ENCODE assay signal across 1 cellular context in the genomic region with DNA sequence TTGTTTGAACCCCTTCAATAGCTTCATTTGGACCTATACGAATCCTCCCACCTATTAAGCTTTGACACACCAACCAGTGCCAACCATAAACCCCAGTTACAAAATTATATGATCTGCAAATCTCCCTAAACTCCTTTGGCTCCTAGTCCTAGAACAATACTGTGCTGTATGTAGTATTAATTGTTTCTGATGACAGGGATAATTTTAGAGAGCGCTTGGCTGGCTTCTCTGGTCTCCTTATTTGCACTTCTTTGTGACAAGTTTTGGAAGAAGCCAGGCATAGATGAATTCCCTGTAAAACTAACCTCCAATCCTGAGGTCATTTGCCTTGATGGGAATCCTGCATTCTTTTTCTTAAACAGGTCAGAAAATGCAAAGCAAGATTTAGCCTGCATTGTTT.
TF ChIP-seq lines count a peak whose summit lies in the region.

No MANE protein-coding gene starts in this region.

TF ChIP-seq in GM23338, 12 proteins besides CTCF, POLR2A, EP300 and RAD21 (continued from another document):
- TF ChIP-seq, protein P1, sequence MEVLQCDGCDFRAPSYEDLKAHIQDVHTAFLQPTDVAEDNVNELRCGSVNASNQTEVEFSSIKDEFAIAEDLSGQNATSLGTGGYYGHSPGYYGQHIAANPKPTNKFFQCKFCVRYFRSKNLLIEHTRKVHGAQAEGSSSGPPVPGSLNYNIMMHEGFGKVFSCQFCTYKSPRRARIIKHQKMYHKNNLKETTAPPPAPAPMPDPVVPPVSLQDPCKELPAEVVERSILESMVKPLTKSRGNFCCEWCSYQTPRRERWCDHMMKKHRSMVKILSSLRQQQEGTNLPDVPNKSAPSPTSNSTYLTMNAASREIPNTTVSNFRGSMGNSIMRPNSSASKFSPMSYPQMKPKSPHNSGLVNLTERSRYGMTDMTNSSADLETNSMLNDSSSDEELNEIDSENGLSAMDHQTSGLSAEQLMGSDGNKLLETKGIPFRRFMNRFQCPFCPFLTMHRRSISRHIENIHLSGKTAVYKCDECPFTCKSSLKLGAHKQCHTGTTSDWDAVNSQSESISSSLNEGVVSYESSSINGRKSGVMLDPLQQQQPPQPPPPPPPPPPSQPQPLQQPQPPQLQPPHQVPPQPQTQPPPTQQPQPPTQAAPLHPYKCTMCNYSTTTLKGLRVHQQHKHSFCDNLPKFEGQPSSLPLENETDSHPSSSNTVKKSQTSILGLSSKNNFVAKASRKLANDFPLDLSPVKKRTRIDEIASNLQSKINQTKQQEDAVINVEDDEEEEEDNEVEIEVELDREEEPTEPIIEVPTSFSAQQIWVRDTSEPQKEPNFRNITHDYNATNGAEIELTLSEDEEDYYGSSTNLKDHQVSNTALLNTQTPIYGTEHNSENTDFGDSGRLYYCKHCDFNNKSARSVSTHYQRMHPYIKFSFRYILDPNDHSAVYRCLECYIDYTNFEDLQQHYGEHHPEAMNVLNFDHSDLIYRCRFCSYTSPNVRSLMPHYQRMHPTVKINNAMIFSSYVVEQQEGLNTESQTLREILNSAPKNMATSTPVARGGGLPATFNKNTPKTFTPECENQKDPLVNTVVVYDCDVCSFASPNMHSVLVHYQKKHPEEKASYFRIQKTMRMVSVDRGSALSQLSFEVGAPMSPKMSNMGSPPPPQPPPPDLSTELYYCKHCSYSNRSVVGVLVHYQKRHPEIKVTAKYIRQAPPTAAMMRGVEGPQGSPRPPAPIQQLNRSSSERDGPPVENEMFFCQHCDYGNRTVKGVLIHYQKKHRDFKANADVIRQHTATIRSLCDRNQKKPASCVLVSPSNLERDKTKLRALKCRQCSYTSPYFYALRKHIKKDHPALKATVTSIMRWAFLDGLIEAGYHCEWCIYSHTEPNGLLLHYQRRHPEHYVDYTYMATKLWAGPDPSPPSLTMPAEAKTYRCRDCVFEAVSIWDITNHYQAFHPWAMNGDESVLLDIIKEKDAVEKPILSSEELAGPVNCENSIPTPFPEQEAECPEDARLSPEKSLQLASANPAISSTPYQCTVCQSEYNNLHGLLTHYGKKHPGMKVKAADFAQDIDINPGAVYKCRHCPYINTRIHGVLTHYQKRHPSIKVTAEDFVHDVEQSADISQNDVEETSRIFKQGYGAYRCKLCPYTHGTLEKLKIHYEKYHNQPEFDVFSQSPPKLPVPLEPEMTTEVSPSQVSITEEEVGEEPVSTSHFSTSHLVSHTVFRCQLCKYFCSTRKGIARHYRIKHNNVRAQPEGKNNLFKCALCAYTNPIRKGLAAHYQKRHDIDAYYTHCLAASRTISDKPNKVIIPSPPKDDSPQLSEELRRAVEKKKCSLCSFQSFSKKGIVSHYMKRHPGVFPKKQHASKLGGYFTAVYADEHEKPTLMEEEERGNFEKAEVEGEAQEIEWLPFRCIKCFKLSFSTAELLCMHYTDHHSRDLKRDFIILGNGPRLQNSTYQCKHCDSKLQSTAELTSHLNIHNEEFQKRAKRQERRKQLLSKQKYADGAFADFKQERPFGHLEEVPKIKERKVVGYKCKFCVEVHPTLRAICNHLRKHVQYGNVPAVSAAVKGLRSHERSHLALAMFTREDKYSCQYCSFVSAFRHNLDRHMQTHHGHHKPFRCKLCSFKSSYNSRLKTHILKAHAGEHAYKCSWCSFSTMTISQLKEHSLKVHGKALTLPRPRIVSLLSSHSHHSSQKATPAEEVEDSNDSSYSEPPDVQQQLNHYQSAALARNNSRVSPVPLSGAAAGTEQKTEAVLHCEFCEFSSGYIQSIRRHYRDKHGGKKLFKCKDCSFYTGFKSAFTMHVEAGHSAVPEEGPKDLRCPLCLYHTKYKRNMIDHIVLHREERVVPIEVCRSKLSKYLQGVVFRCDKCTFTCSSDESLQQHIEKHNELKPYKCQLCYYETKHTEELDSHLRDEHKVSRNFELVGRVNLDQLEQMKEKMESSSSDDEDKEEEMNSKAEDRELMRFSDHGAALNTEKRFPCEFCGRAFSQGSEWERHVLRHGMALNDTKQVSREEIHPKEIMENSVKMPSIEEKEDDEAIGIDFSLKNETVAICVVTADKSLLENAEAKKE (CRISPR knock-in tag; IDR thresholded peaks at IDR 0.05), result no peak
